24 cellular contexts compared by ENCODE assay signal in genomic region chr10:132926070-132926469, GRCh38. TPM values are rescaled to one million over a fixed set of nuclear protein-coding genes. Genes with fewer than 3 reads are reported as not detected.
"Had no signal": no experiment of that assay in that cellular context is flagged by ENCODE, and none has a peak within 500 bp of the region (broad histone marks: within the 10 kb centered on the region; RNA-seq: fewer than 3 reads in every experiment).

No MANE protein-coding gene starts in this region.

- ATAC-seq: heart left ventricle; left lobe of liver; psoas muscle; sciatic nerve; stimulated activated naive B cell treated with anti-CD40 and anti-IgM and Interleukin-4, amounts not matched to agents 10 μg/mL and 1 μg/mL and 100 μg/mL, for 72 hours; stimulated activated naive CD8-positive, alpha-beta T cell treated with anti-CD3 and anti-CD28 coated beads, Interleukin-15, amount 100 ng/mL, for 72 hours had no signal

- H3K9ac ChIP-seq: parathyroid adenoma had no signal

- H3K4me1 ChIP-seq: colonic mucosa, heart left ventricle, parathyroid adenoma, psoas muscle, testis, tibial nerve had no signal

- H3K27ac Mint-ChIP-seq: nephron; stimulated activated naive B cell treated with anti-CD40 and anti-IgM and Interleukin-4, amounts not matched to agents 10 μg/mL and 1 μg/mL and 100 μg/mL, for 72 hours; stimulated activated naive CD8-positive, alpha-beta T cell treated with anti-CD3 and anti-CD28 coated beads, Interleukin-15, amount 100 ng/mL, for 72 hours had no signal

- H3K4me3 Mint-ChIP-seq: nephron; stimulated activated naive B cell treated with anti-CD40 and anti-IgM and Interleukin-4, amounts not matched to agents 10 μg/mL and 1 μg/mL and 100 μg/mL, for 72 hours; stimulated activated naive CD8-positive, alpha-beta T cell treated with anti-CD3 and anti-CD28 coated beads, Interleukin-15, amount 100 ng/mL, for 72 hours had no signal

- DNase-seq: cerebellar nuclear complex; colonic mucosa; dermis blood vessel endothelial cell; erythroblast; foreskin melanocyte; hypothalamus; mesenchymal stem cell; midbrain; retina; stimulated activated CD4-positive, alpha-beta T cell treated with anti-CD3 and anti-CD28 coated beads, Interleukin-2, amount 100 ng/mL, for 24 hours; stimulated activated CD4-positive, alpha-beta T cell treated with anti-CD3 and anti-CD28 coated beads, Interleukin-4, amount 100 ng/mL, for 4 hours; stimulated activated naive B cell treated with anti-CD40 and anti-IgM and Interleukin-4, amounts not matched to agents 10 μg/mL and 1 μg/mL and 100 μg/mL, for 72 hours; stimulated activated naive CD8-positive, alpha-beta T cell treated with anti-CD3 and anti-CD28 coated beads, Interleukin-15, amount 100 ng/mL, for 72 hours; testis had no signal

- H2AFZ ChIP-seq: parathyroid adenoma had no signal

- H3K27ac ChIP-seq: colonic mucosa, heart left ventricle, parathyroid adenoma, psoas muscle, testis, tibial nerve had no signal

- H3K4me3 ChIP-seq: colonic mucosa, heart left ventricle, lung, psoas muscle, testis, tibial nerve had no signal

- H3K36me3 ChIP-seq: colonic mucosa, heart left ventricle, tibial nerve had no signal

- H3K27me3 ChIP-seq: colonic mucosa, testis, tibial nerve had no signal

- H3K27me3 Mint-ChIP-seq: stimulated activated naive CD8-positive, alpha-beta T cell treated with anti-CD3 and anti-CD28 coated beads, Interleukin-15, amount 100 ng/mL, for 72 hours had no signal

- H3K79me2 ChIP-seq: parathyroid adenoma had no signal

- H3K9me3 ChIP-seq: colonic mucosa, heart left ventricle, psoas muscle, testis, tibial nerve had no signal

- H3K9me3 Mint-ChIP-seq: nephron had no signal

RNA-seq across cellular contexts. Expression of gene CFAP46, which starts 16.3 kb away (rescaled TPM):
- total RNA-seq: skeletal muscle tissue, subcutaneous adipose tissue had no signal
